Comparison of ENCODE assay signal across 1 cellular context in the genomic region with DNA sequence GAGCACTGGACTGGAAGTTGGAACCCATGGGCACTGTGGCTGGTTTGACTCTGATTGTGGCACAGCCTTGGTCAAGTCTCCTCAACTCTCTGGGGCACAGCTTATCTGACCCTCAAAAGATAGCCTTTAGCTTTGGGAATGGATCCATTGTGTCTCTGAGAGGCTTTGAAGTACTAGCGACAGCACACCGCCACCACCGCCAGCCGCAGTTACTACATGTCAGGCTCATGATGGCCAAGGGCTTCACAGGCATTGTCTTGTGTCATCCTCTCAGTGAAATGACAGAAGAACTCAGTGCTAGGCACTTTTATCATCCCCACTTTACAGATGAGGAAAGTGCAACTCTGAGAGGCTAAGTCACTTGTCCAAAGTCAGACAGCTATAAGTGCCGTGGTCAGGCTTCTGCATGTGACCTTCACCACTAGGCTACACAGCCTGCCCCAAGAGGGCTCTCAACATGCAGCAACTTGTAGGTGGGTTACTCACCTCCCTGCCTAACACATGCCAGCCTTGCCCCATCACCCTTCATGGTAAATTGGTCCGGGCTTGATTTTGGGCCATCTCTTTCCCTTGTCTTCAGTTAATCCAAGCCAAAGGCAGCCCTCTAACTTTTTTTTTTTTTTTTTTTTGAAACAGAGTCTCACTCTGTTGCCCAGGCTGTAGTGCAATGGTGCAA.
TF ChIP-seq lines count a peak whose summit lies in the region.

No MANE protein-coding gene starts in this region.

TF ChIP-seq in SK-N-SH treated with all-trans-retinoic acid at 6 μM for 48 hours, 23 proteins besides CTCF, POLR2A, EP300 and RAD21 (continued from another document):
- TF ChIP-seq TSHZ2 (CRISPR knock-in tag; IDR thresholded peaks at IDR 0.05) (no peak), CSRNP3 (CRISPR knock-in tag; IDR thresholded peaks at IDR 0.05) (no peak), ZNF8 (CRISPR knock-in tag; IDR thresholded peaks at IDR 0.05) (no peak), POU6F1 (CRISPR knock-in tag; IDR thresholded peaks at IDR 0.05; ENCODE audit: borderline replicate concordance, low read depth) (no peak), CREB5 (CRISPR knock-in tag; IDR thresholded peaks at IDR 0.05; ENCODE audit: low read depth) (no peak), GLIS3 (CRISPR knock-in tag; IDR thresholded peaks at IDR 0.05) (no peak), PPARA (CRISPR knock-in tag; IDR thresholded peaks at IDR 0.05; ENCODE audit: borderline replicate concordance) (no peak)
